Comparison of ENCODE assay signal across 20 cellular contexts in the genomic region with DNA sequence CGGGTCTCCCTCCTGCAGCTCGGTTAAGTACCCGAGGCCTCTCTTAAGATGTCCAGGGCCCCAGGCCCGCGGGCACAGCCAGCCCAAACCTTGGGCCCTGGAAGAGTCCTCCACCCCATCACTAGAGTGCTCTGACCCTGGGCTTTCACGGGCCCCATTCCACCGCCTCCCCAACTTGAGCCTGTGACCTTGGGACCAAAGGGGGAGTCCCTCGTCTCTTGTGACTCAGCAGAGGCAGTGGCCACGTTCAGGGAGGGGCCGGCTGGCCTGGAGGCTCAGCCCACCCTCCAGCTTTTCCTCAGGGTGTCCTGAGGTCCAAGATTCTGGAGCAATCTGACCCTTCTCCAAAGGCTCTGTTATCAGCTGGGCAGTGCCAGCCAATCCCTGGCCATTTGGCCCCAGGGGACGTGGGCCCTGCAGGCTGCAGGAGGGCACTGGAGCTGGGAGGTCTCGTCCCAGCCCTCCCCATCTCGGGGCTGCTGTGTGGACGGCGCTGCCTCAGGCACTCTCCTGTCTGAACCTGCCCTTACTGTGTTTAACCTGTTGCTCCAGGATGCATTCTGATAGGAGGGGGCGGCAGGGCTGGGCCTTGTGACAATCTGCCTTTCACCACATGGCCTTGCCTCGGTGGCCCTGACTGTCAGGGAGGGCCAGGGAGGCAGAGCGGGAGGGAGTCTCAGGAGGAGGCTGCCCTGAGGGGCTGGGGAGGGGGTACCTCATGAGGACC. TPM values are rescaled to one million over a fixed set of nuclear protein-coding genes. Genes with fewer than 3 reads are reported as not detected.
DNase-seq lines count a peak whose midpoint lies in the region; ATAC-seq and TF ChIP-seq lines count a peak whose summit lies in the region.
"Had no signal": no experiment of that assay in that cellular context is flagged by ENCODE, and none has a peak within 500 bp of the region (broad histone marks: within the 10 kb centered on the region; RNA-seq: fewer than 3 reads in every experiment).

No MANE protein-coding gene starts in this region.

- H3K79me2 ChIP-seq in osteoblast (ENCODE audit: insufficient read depth, low read length): no peaks in the 10 kb centered on the region
- H3K79me2 ChIP-seq in PC-9 (ENCODE audit: low read depth): no peaks in the 10 kb centered on the region

- no peak overlapping the region for H4K91ac ChIP-seq in IMR-90 (ENCODE audit: insufficient read depth, low read depth, low read length)

- H2BK15ac ChIP-seq in IMR-90 (ENCODE audit: low read depth, low read length): no peak overlapping the region

- H3F3A ChIP-seq in PC-9 (ENCODE audit: insufficient read depth, low read depth): no peaks in the 10 kb centered on the region

- no peak overlapping the region for H2BK20ac ChIP-seq in IMR-90 (ENCODE audit: low read depth, low read length)

- in situ Hi-C loops in IMR-90 (cut with MboI; ENCODE audit: low sequenced_read_pairs): loop anchor here (25.0 kb wide), 1 partner anchor 446 kb away; no protein-coding TSS in a partner anchor

- peaks cover 2% of the 10 kb centered on the region for H3K4me1 ChIP-seq in IMR-90 (ENCODE audit: control insufficient read depth, insufficient read depth, low read length)
- H3K4me1 ChIP-seq in osteoblast (ENCODE audit: insufficient read depth, low read length): peaks cover 11% of the 10 kb centered on the region
- H3K4me1 ChIP-seq in PC-9 (replicated peaks; ENCODE audit: insufficient read depth): 0 out of 2 replicates have a peak, but pooled peaks cover 2% of the 10 kb centered on the region

- no peak overlapping the region for H3K4me3 Mint-ChIP-seq in central memory CD8-positive, alpha-beta T cell
- H3K4me3 Mint-ChIP-seq: H9 had no signal

- no peak overlapping the region for H3K9ac ChIP-seq in IMR-90 (ENCODE audit: low read depth, low read length)

- no peak overlapping the region for H4K5ac ChIP-seq in IMR-90 (ENCODE audit: low read depth, low read length)

- H3K36me3 Mint-ChIP-seq in central memory CD8-positive, alpha-beta T cell (ENCODE audit: insufficient read depth): peaks cover 3% of the 10 kb centered on the region

- H4K8ac ChIP-seq in IMR-90 (ENCODE audit: low read depth in 2 of 2, low read length in 2 of 2): no peak overlapping the region

- no peak for TF ChIP-seq RAD21 in IMR-90 (IDR thresholded peaks at IDR 0.05; ENCODE audit: low read length)

- H3K27ac Mint-ChIP-seq in central memory CD8-positive, alpha-beta T cell (ENCODE audit: low read depth): peak overlapping the region; percentile 65

- DNase-seq in IMR-90: no peak
- DNase-seq in central memory CD8-positive, alpha-beta T cell (ENCODE audit: low spot score in 2 of 2): no peak
- DNase-seq in osteoblast (ENCODE audit: insufficient read length, low spot score, missing footprints): peak; percentile 58
- no peak for DNase-seq in PC-9
- DNase-seq in dermis blood vessel endothelial cell: no peak
- DNase-seq: activated CD4-positive, alpha-beta T cell treated with anti-CD3 and anti-CD28 coated beads, Interleukin-2, amount 50 U/mL, for 48 hours; activated CD8-positive, alpha-beta memory T cell treated with anti-CD3 and anti-CD28 coated beads, Interleukin-2, amount 50 U/mL, for 48 hours; effector memory CD4-positive, alpha-beta T cell; H9; islet precursor cell; KG1; NCI-H1436; NCI-H526; stimulated activated CD4-positive, alpha-beta T cell treated with anti-CD3 and anti-CD28 coated beads, Interleukin-2, amount 100 ng/mL, for 24 hours; stimulated activated naive CD4-positive, alpha-beta T cell; testis; WERI-Rb-1 had no signal

- no peaks in the 10 kb centered on the region for H3K9me2 ChIP-seq in PC-9 (ENCODE audit: insufficient read depth)

- no peaks in the 10 kb centered on the region for H3K27me3 ChIP-seq in IMR-90 (ENCODE audit: control insufficient read depth, insufficient read depth, low read length)
- H3K27me3 ChIP-seq in osteoblast (ENCODE audit: insufficient read depth, low read length): no peaks in the 10 kb centered on the region
- no peaks in the 10 kb centered on the region for H3K27me3 ChIP-seq in PC-9 (ENCODE audit: insufficient read depth, low read depth)
- H3K27me3 ChIP-seq: gastroesophageal sphincter, testis, vagina had no signal

- H2BK5ac ChIP-seq in IMR-90 (ENCODE audit: low read depth, low read length, poor library complexity, severe bottlenecking): no peak overlapping the region

- H3K4ac ChIP-seq in IMR-90 (ENCODE audit: low read depth, low read length): no peak overlapping the region

- no peak overlapping the region for H3K23ac ChIP-seq in IMR-90 (ENCODE audit: low read depth, low read length)

- H3K9me3 Mint-ChIP-seq in central memory CD8-positive, alpha-beta T cell: no peaks in the 10 kb centered on the region
- H3K9me3 Mint-ChIP-seq: H9 had no signal

- BruUV-seq in IMR-90 (replicated peaks; lab: Mats Ljungman, UMichigan) (TSS peak; percentile 76), PC-9 (replicated peaks; lab: Mats Ljungman, UMichigan) (no TSS peak)

- H2AFZ ChIP-seq in IMR-90 (replicated peaks; ENCODE audit: low read length, poor library complexity) (peak overlapping the region; percentile 7), osteoblast (ENCODE audit: low read length) (no peak overlapping the region), PC-9 (no peak overlapping the region)

- H3K36me3 ChIP-seq in IMR-90 (ENCODE audit: control insufficient read depth, insufficient read depth, low read length) (peaks cover 27% of the 10 kb centered on the region), osteoblast (ENCODE audit: insufficient read depth, low read length) (no peaks in the 10 kb centered on the region), PC-9 (ENCODE audit: low read depth) (no peaks in the 10 kb centered on the region)

- no peak overlapping the region for H3K14ac ChIP-seq in IMR-90 (replicated peaks; ENCODE audit: low read depth, low read length)

- no peak overlapping the region for H2BK120ac ChIP-seq in IMR-90 (ENCODE audit: low read depth, low read length)

- POLR2A ChIA-PET in IMR-90 (lab: Charles Lee; ENCODE audit: unreplicated experiment): no interaction called here
- POLR2A ChIA-PET in PC-9 (lab: Charles Lee; ENCODE audit: unreplicated experiment): interaction anchor here (0.6 kb wide), 1 partner anchor 38 kb away, joined by 4 read pairs; a partner anchor contains a TSS

- H3K18ac ChIP-seq in IMR-90 (ENCODE audit: low read depth, low read length): no peak overlapping the region

- H3K9me3 ChIP-seq in IMR-90 (ENCODE audit: control insufficient read depth, insufficient read depth, low read length): no peaks in the 10 kb centered on the region
- H3K9me3 ChIP-seq in osteoblast (ENCODE audit: low read depth, low read length): no peaks in the 10 kb centered on the region
- H3K9me3 ChIP-seq in PC-9 (ENCODE audit: insufficient read depth, low read depth): no peaks in the 10 kb centered on the region
- H3K9me3 ChIP-seq: gastroesophageal sphincter, testis, vagina had no signal

- WGBS in IMR-90 (ENCODE audit: extremely low coverage in 2 of 2, insufficient read length in 1 of 2), 2 experiments: 82% methylated on average over 4 of the region's 18 CpGs; no CpG with 5 or more reads in 1 of the 2 experiments

- TF ChIP-seq CTCF in IMR-90 (conservative IDR thresholded peaks at IDR 0.05; ENCODE audit: low read depth, low read length) (no peak), osteoblast (IDR thresholded peaks at IDR 0.05; ENCODE audit: extremely low read depth, low read depth, low read length) (no peak), PC-9 (conservative IDR thresholded peaks at IDR 0.05) (no peak)

- H2AK5ac ChIP-seq in IMR-90 (ENCODE audit: low read depth, low read length): no peak overlapping the region

- H3K9me1 ChIP-seq in IMR-90 (ENCODE audit: insufficient read depth, low read length): no peaks in the 10 kb centered on the region

- H3K79me1 ChIP-seq in IMR-90 (ENCODE audit: low read depth in 1 of 2, low read length in 2 of 2): no peaks in the 10 kb centered on the region

- H3K27ac ChIP-seq in IMR-90 (ENCODE audit: insufficient read depth, low read length) (no peak overlapping the region), osteoblast (ENCODE audit: low read depth, low read length) (no peak overlapping the region), PC-9 (no peak overlapping the region)
- H3K27ac ChIP-seq: gastroesophageal sphincter, skin epidermis, testis, vagina, WERI-Rb-1 had no signal

- H3K27me3 Mint-ChIP-seq in central memory CD8-positive, alpha-beta T cell: peaks cover 17% of the 10 kb centered on the region

- TF ChIP-seq POLR2A in IMR-90 (IDR thresholded peaks at IDR 0.05; ENCODE audit: low read depth, low read length): no peak

- no peaks in the 10 kb centered on the region for H4K20me1 ChIP-seq in IMR-90 (ENCODE audit: insufficient read depth, low read length)
- H4K20me1 ChIP-seq in osteoblast (ENCODE audit: insufficient read depth, low read length): no peaks in the 10 kb centered on the region
- H4K20me1 ChIP-seq in PC-9 (ENCODE audit: insufficient read depth): no peaks in the 10 kb centered on the region

- no peak overlapping the region for H3K4me2 ChIP-seq in IMR-90 (ENCODE audit: low read depth, low read length)
- H3K4me2 ChIP-seq in osteoblast (ENCODE audit: insufficient read depth, low read length): no peak overlapping the region
- H3K4me2 ChIP-seq in PC-9: no peak overlapping the region

- no peak for ATAC-seq in IMR-90 (ENCODE audit: low read depth)
- no peak for ATAC-seq in central memory CD8-positive, alpha-beta T cell (replicated peaks; ENCODE audit: extremely low read depth, poor library complexity, severe bottlenecking)
- ATAC-seq: gastroesophageal sphincter had no signal

- no peak overlapping the region for H2AK9ac ChIP-seq in IMR-90 (replicated peaks; ENCODE audit: low read depth, low read length, poor library complexity)

- H3K4me3 ChIP-seq in IMR-90 (ENCODE audit: insufficient read depth, low read depth, low read length) (no peak overlapping the region), osteoblast (ENCODE audit: insufficient read depth, low read length) (no peak overlapping the region), PC-9 (no peak overlapping the region)
- H3K4me3 ChIP-seq: gastroesophageal sphincter, skin epidermis, testis, vagina had no signal

- H3K4me1 Mint-ChIP-seq in central memory CD8-positive, alpha-beta T cell: peaks cover 8% of the 10 kb centered on the region

- dilution Hi-C loops in IMR-90 (cut with HindIII; ENCODE audit: low sequenced_read_pairs, unreplicated experiment): no loop called here

- intact Hi-C loops in IMR-90 (cut with micrococcal nuclease) (no loop called here), PC-9 (cut with micrococcal nuclease; ENCODE audit: unreplicated experiment) (loop anchor here (10.0 kb wide), 1 partner anchor 942 kb away; a partner anchor contains a TSS)

- no peak overlapping the region for H3K56ac ChIP-seq in IMR-90 (ENCODE audit: extremely low read depth, insufficient read depth, low read length)

- CTCF ChIA-PET in IMR-90 (lab: Yijun Ruan, JAX) (interaction anchor here (0.9 kb wide), 1 partner anchor 216 kb away, joined by 3 read pairs; no protein-coding TSS in a partner anchor), PC-9 (lab: Charles Lee) (no interaction called here)

RNA-seq across cellular contexts. Expression of a gene that starts 25.0 kb away (rescaled TPM):
- 38.0 and 54.5 TPM in 2 replicates for total RNA-seq in IMR-90 (2012; rRNA removed)
- polyA plus RNA-seq in IMR-90 (2012; rRNA removed): 110 and 147 TPM in 2 replicates
- 34.0 and 101 TPM in 2 replicates for polyA plus RNA-seq in IMR-90 (2012; cell fraction: cytosol; rRNA removed)
- 556 and 1,224 TPM in 2 replicates for polyA plus RNA-seq in IMR-90 (2012; cell fraction: nucleus; rRNA removed; ENCODE audit: low replicate concordance)
- 127 and 144 TPM in 2 replicates for total RNA-seq in osteoblast
- total RNA-seq in PC-9 (2021): 74.0 and 75.5 TPM in 2 replicates
- total RNA-seq in dermis blood vessel endothelial cell: 128 and 242 TPM in 2 replicates

RNA-seq across cellular contexts. Expression of a gene that starts 38.3 kb away (rescaled TPM):
- 31.9 and 33.3 TPM in 2 replicates for total RNA-seq in IMR-90 (2012; rRNA removed)
- polyA plus RNA-seq in IMR-90 (2012; rRNA removed): 88.4 and 98.4 TPM in 2 replicates
- 45.4 and 87.9 TPM in 2 replicates for polyA plus RNA-seq in IMR-90 (2012; cell fraction: cytosol; rRNA removed)
- polyA plus RNA-seq in IMR-90 (2012; cell fraction: nucleus; rRNA removed; ENCODE audit: low replicate concordance): 69.4 and 94.9 TPM in 2 replicates
- total RNA-seq in osteoblast: 258 and 275 TPM in 2 replicates
- total RNA-seq in PC-9 (2021): 223 and 514 TPM in 2 replicates
- total RNA-seq in dermis blood vessel endothelial cell: 75.9 and 253 TPM in 2 replicates

RNA-seq across cellular contexts. Expression of a gene that starts 49.6 kb away (rescaled TPM):
- 16.3 and 16.9 TPM in 2 replicates for total RNA-seq in IMR-90 (2012; rRNA removed)
- 17.6 and 18.4 TPM in 2 replicates for polyA plus RNA-seq in IMR-90 (2012; rRNA removed)
- 15.8 and 19.2 TPM in 2 replicates for polyA plus RNA-seq in IMR-90 (2012; cell fraction: cytosol; rRNA removed)
- 29.9 and 31.1 TPM in 2 replicates for polyA plus RNA-seq in IMR-90 (2012; cell fraction: nucleus; rRNA removed; ENCODE audit: low replicate concordance)
- 303 and 323 TPM in 2 replicates for total RNA-seq in osteoblast
- total RNA-seq in PC-9 (2021): 114 and 150 TPM in 2 replicates
- total RNA-seq in dermis blood vessel endothelial cell: 34.9 and 73.6 TPM in 2 replicates

RNA-seq across cellular contexts. Expression of a gene that starts 51.0 kb away (rescaled TPM):
- total RNA-seq in IMR-90 (2012; rRNA removed) (0.28 and 0.72 TPM in 2 replicates), osteoblast (15.9 and 20.3 TPM in 2 replicates), PC-9 (2021) (4.4 and 10.4 TPM in 2 replicates), dermis blood vessel endothelial cell (9.0 and 9.9 TPM in 2 replicates)
- polyA plus RNA-seq in IMR-90 (2012; rRNA removed): 1.9 TPM in 2 replicates
- 0.84 and 2.4 TPM in 2 replicates for polyA plus RNA-seq in IMR-90 (2012; cell fraction: cytosol; rRNA removed)
- polyA plus RNA-seq in IMR-90 (2012; cell fraction: nucleus; rRNA removed; ENCODE audit: low replicate concordance): 2.7 and 2.8 TPM in 2 replicates
